In genomic region chr6:114195736-114196403, GRCh38 we compare ENCODE assay signal across 21 cellular contexts.
DNase-seq lines count a peak whose midpoint lies in the region; ATAC-seq and TF ChIP-seq lines count a peak whose summit lies in the region.
"Had no signal": no experiment of that assay in that cellular context is flagged by ENCODE, and none has a peak within 500 bp of the region (broad histone marks: within the 10 kb centered on the region; RNA-seq: fewer than 3 reads in every experiment).

No MANE protein-coding gene starts in this region.

- H4K91ac ChIP-seq in H9 (ENCODE audit: insufficient read length, low read depth, low read length): no peak overlapping the region

- no peak overlapping the region for H3K9ac ChIP-seq in H9 (ENCODE audit: extremely low read depth, insufficient read length, low read length)
- H3K9ac ChIP-seq in neural progenitor cell: no peak overlapping the region

- no peak overlapping the region for H3K14ac ChIP-seq in H9 (ENCODE audit: insufficient read depth, low read length)

- DNase-seq in H9: no peak
- peak; percentile 41 for DNase-seq in NCI-H226
- no peak for DNase-seq in WTC11 (ENCODE audit: low spot score)
- DNase-seq in neural progenitor cell (ENCODE audit: low spot score): peak; percentile 10
- DNase-seq in HEK293T (ENCODE audit: extremely low spot score): no peak
- no peak for DNase-seq in upper lobe of right lung
- DNase-seq in NOMO-1 (lab: John Stamatoyannopoulos, UW; ENCODE audit: unreplicated experiment in 2 of 2): no peak
- DNase-seq: CD4-positive, CD25-positive, alpha-beta regulatory T cell; DMS79; IMR-90; NCI-H1105; NCI-H146; NCI-H2029; NCI-H2227 treated with DMSO at 0.1 percent for 48 hours; SHP77 treated with DMSO at 0.1 percent for 48 hours; SW 1271 had no signal

- peaks cover 12% of the 10 kb centered on the region; the same call in 1 of the 2 replicates for H3K4me1 ChIP-seq in H9 (ENCODE audit: insufficient read depth, low read length)
- peaks cover 30% of the 10 kb centered on the region for H3K4me1 ChIP-seq in neural progenitor cell
- no peaks in the 10 kb centered on the region for H3K4me1 ChIP-seq in upper lobe of right lung

- CTCF ChIA-PET in WTC11 (lab: Charles Lee): interaction anchor here (0.9 to 1.3 kb wide), 2 partner anchors 28 to 109 kb away, joined by 3 to 6 read pairs; no protein-coding TSS in a partner anchor
- CTCF ChIA-PET in HEK293T (lab: Yijun Ruan, JAX): interaction anchor here (1.3 kb wide), 1 partner anchor 87 kb away, joined by 3 read pairs; no protein-coding TSS in a partner anchor

- H2BK12ac ChIP-seq in H9 (ENCODE audit: insufficient read length, low read depth, low read length): no peak overlapping the region

- no peak overlapping the region for H2AK5ac ChIP-seq in H9 (ENCODE audit: insufficient read length, low read length)

- H4K8ac ChIP-seq in H9 (replicated peaks; ENCODE audit: insufficient read length, low read depth, low read length): no peak overlapping the region

- H4K20me1 ChIP-seq in H9 (ENCODE audit: control insufficient read depth, insufficient read depth, insufficient read length) (no peaks in the 10 kb centered on the region), neural progenitor cell (ENCODE audit: low read depth) (no peaks in the 10 kb centered on the region)

- no peak for TF ChIP-seq CTCF in H9 (conservative IDR thresholded peaks at IDR 0.05)
- TF ChIP-seq CTCF in WTC11 (IDR thresholded peaks at IDR 0.05): no peak
- TF ChIP-seq CTCF in neural progenitor cell (IDR thresholded peaks at IDR 0.05): no peak
- TF ChIP-seq CTCF in upper lobe of right lung (IDR thresholded peaks at IDR 0.05): no peak

- no peak overlapping the region for H2BK15ac ChIP-seq in H9 (ENCODE audit: low read depth, low read length)

- no peak overlapping the region for H3K4me3 ChIP-seq in neural progenitor cell
- no peak overlapping the region for H3K4me3 ChIP-seq in upper lobe of right lung
- H3K4me3 ChIP-seq: PC-9, SK-N-MC had no signal

- H3K9me3 Mint-ChIP-seq in H9 (no peaks in the 10 kb centered on the region; a peak in 2 of 5 replicates), WTC11 (no peaks in the 10 kb centered on the region), neural progenitor cell (no peaks in the 10 kb centered on the region)

- ATAC-seq in WTC11: peak; percentile 58
- ATAC-seq in HG03159 (IDR thresholded peaks at IDR 0.05; ENCODE audit: unreplicated experiment): no peak
- ATAC-seq in upper lobe of right lung: no peak
- ATAC-seq: HCT116 had no signal

- H3K9me3 ChIP-seq in H9 (ENCODE audit: control insufficient read depth, low read depth, low read length) (no peaks in the 10 kb centered on the region), neural progenitor cell (ENCODE audit: low read depth) (no peaks in the 10 kb centered on the region), upper lobe of right lung (no peaks in the 10 kb centered on the region)

- H3K27me3 ChIP-seq in H9 (ENCODE audit: insufficient read depth, low read length): no peaks in the 10 kb centered on the region
- no peaks in the 10 kb centered on the region for H3K27me3 ChIP-seq in neural progenitor cell
- no peaks in the 10 kb centered on the region for H3K27me3 ChIP-seq in upper lobe of right lung

- no peaks in the 10 kb centered on the region for H3K79me1 ChIP-seq in H9 (ENCODE audit: insufficient read depth, low read depth, low read length, poor library complexity, severe bottlenecking)

- H3K4me1 Mint-ChIP-seq in H9 (peaks cover 61 to 66% of the 10 kb centered on the region in 2 experiments), WTC11 (peaks cover 50% of the 10 kb centered on the region), neural progenitor cell (peaks cover 19% of the 10 kb centered on the region)
- H3K4me1 Mint-ChIP-seq: CD4-positive, CD25-positive, alpha-beta regulatory T cell had no signal

- intact Hi-C loops in upper lobe of right lung (cut with DNase I): no loop called here

- H2AFZ ChIP-seq in H9 (ENCODE audit: low read length) (no peak overlapping the region), neural progenitor cell (replicated peaks) (peak overlapping the region; percentile 60)
- H2AFZ ChIP-seq: PC-9 had no signal

- H3K79me2 ChIP-seq in H9 (ENCODE audit: insufficient read depth, low read length) (no peaks in the 10 kb centered on the region), neural progenitor cell (ENCODE audit: low read depth) (no peaks in the 10 kb centered on the region)

- H3K27ac Mint-ChIP-seq in H9 (peak overlapping the region; percentile 20 to 98 (median 55)), WTC11 (peak overlapping the region; percentile 77), neural progenitor cell (no peak overlapping the region)
- H3K27ac Mint-ChIP-seq: CD4-positive, CD25-positive, alpha-beta regulatory T cell had no signal

- H3K23me2 ChIP-seq in H9 (ENCODE audit: insufficient read length, low read depth, low read length, poor library complexity, severe bottlenecking): no peaks in the 10 kb centered on the region

- H3K4me3 Mint-ChIP-seq in H9 (no peak overlapping the region; a peak in 2 of 5 replicates), WTC11 (no peak overlapping the region), neural progenitor cell (no peak overlapping the region)
- H3K4me3 Mint-ChIP-seq: CD4-positive, CD25-positive, alpha-beta regulatory T cell had no signal

- H3K27me3 Mint-ChIP-seq in H9 (ENCODE audit: low read depth) (no peaks in the 10 kb centered on the region), WTC11 (ENCODE audit: low read depth) (no peaks in the 10 kb centered on the region), neural progenitor cell (ENCODE audit: insufficient read depth, low read depth) (no peaks in the 10 kb centered on the region)
- H3K27me3 Mint-ChIP-seq: CD4-positive, CD25-positive, alpha-beta regulatory T cell had no signal

- POLR2A ChIA-PET in WTC11 (lab: Charles Lee) (interaction anchor here (0.7 kb wide), 1 partner anchor 11 kb away, joined by 4 read pairs; no protein-coding TSS in a partner anchor), HEK293T (lab: Yijun Ruan, JAX) (no interaction called here)

- H3F3A ChIP-seq in neural progenitor cell (ENCODE audit: low read depth): peaks cover 24% of the 10 kb centered on the region

- H2BK120ac ChIP-seq in H9 (ENCODE audit: low read depth, low read length, poor library complexity, severe bottlenecking): no peak overlapping the region

- H3K27ac ChIP-seq in H9 (ENCODE audit: insufficient read length, low read depth, low read length): peak overlapping the region; percentile 40
- H3K27ac ChIP-seq in neural progenitor cell: no peak overlapping the region
- H3K27ac ChIP-seq in upper lobe of right lung: no peak overlapping the region
- H3K27ac ChIP-seq: PC-9, RWPE1, SK-N-MC had no signal

- H3K56ac ChIP-seq in H9 (ENCODE audit: insufficient read length, low read depth, low read length): no peak overlapping the region

- no peak overlapping the region for H3T11ph ChIP-seq in H9 (ENCODE audit: low read length)

- H2BK20ac ChIP-seq in H9 (ENCODE audit: low read depth, low read length, poor library complexity, severe bottlenecking): no peak overlapping the region

- H3K23ac ChIP-seq in H9 (ENCODE audit: insufficient read length, low read depth, low read length): no peak overlapping the region

- H3K36me3 Mint-ChIP-seq in H9 (ENCODE audit: insufficient read depth in 1 of 3, low read depth in 3 of 3) (peaks cover 0 to 17% (median 3%) of the 10 kb centered on the region in 3 experiments; a peak in 2 of 7 replicates), WTC11 (peaks cover 4% of the 10 kb centered on the region; the same call in 1 of the 2 replicates), neural progenitor cell (no peaks in the 10 kb centered on the region)
- H3K36me3 Mint-ChIP-seq: CD4-positive, CD25-positive, alpha-beta regulatory T cell had no signal

- H3K18ac ChIP-seq in H9 (ENCODE audit: insufficient read length, low read depth, low read length): no peak overlapping the region

- H4K5ac ChIP-seq in H9 (ENCODE audit: insufficient read length, low read depth, low read length): no peak overlapping the region

- WGBS in H9 (ENCODE audit: extremely low coverage, insufficient read length, low lambda C conversion rate): no CpG with 5 or more reads among the region's 7 CpGs

- no peak overlapping the region for H3K4ac ChIP-seq in H9 (ENCODE audit: low read depth, low read length)

- H3K36me3 ChIP-seq in neural progenitor cell (no peaks in the 10 kb centered on the region), upper lobe of right lung (no peaks in the 10 kb centered on the region)

- no peak overlapping the region for H2BK5ac ChIP-seq in H9 (ENCODE audit: insufficient read length, low read length)

- H3K4me2 ChIP-seq in H9 (ENCODE audit: insufficient read depth, insufficient read length, low read length) (no peak overlapping the region), neural progenitor cell (peak overlapping the region; percentile 60)
- H3K4me2 ChIP-seq: PC-9 had no signal

TF ChIP-seq in WTC11, 78 proteins besides CTCF, POLR2A, EP300 and RAD21:
- TF ChIP-seq ZNF423 (CRISPR knock-in tag; IDR thresholded peaks at IDR 0.05) (peak; percentile 51; the same call in 1 of the 2 replicates), MXD4 (CRISPR knock-in tag; IDR thresholded peaks at IDR 0.05; ENCODE audit: borderline replicate concordance) (peak; percentile 86; the same call in 1 of the 2 replicates), KAT7 (CRISPR knock-in tag; IDR thresholded peaks at IDR 0.05; ENCODE audit: borderline replicate concordance) (no peak)
TF ChIP-seq in WTC11: peak in this region for 2.

TF ChIP-seq in HEK293T, 16 proteins besides CTCF, POLR2A, EP300 and RAD21:
- no peak for TF ChIP-seq FOXA1 (IDR thresholded peaks at IDR 0.05)

Comparison
In these comparisons a context has a peak if more than half of its experiments do, and no peak if none do; other contexts are left out.
1. DNase-seq: peak in NCI-H226 (single experiment) and neural progenitor cell (single experiment); none in H9 (single experiment), WTC11 (single experiment), HEK293T (single experiment), upper lobe of right lung (single experiment) and NOMO-1 (0 of 2).